Comparison of ENCODE assay signal across 1 cellular context in the genomic region with DNA sequence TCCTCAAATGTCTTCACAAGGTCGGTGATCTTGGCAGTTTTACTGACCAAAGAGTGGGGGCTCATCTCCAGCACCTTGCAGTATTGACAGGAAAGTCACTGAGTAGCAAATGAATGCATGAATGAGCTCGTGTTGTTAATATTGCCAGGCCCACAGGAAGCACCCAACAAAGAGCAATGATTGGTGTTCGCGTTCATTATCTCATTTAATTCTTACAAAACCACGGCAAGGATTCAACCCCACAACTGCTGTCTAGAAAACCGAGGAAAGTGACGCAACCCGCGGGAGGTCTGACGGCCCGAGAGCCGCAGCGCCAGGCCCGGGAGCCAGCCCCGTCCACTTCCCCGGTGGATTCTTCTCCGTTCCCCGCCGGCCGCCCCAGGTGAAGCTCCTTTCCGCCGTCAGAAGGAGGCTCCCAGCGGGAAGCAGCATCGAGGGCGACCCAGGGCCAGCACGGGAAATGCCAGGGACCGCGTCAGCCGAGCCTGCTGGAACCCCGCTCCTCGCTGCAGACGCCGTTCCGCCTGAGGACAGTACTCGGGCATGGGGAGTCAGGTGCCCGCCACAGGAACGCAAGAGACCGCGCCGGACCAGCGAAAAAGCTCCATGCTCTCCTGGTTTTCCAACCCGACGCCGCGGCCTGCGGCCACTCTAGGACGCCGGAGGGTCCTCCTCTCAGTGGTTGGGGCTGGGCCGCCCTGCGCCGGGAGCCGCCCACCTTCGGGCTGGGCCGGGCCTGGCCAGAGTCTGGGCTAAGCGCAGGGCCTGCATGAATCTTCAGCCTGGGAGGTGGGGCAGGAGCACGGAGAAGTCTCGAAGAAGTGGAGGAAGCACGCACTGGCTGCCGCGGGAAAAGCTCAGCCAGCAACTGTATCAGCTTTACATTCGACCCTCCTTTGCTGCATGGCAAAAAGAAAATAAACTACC.
TF ChIP-seq lines count a peak whose summit lies in the region.

No MANE protein-coding gene starts in this region.

TF ChIP-seq in GM23338, 12 proteins besides CTCF, POLR2A, EP300 and RAD21 (continued from another document):
- TF ChIP-seq, protein P1, sequence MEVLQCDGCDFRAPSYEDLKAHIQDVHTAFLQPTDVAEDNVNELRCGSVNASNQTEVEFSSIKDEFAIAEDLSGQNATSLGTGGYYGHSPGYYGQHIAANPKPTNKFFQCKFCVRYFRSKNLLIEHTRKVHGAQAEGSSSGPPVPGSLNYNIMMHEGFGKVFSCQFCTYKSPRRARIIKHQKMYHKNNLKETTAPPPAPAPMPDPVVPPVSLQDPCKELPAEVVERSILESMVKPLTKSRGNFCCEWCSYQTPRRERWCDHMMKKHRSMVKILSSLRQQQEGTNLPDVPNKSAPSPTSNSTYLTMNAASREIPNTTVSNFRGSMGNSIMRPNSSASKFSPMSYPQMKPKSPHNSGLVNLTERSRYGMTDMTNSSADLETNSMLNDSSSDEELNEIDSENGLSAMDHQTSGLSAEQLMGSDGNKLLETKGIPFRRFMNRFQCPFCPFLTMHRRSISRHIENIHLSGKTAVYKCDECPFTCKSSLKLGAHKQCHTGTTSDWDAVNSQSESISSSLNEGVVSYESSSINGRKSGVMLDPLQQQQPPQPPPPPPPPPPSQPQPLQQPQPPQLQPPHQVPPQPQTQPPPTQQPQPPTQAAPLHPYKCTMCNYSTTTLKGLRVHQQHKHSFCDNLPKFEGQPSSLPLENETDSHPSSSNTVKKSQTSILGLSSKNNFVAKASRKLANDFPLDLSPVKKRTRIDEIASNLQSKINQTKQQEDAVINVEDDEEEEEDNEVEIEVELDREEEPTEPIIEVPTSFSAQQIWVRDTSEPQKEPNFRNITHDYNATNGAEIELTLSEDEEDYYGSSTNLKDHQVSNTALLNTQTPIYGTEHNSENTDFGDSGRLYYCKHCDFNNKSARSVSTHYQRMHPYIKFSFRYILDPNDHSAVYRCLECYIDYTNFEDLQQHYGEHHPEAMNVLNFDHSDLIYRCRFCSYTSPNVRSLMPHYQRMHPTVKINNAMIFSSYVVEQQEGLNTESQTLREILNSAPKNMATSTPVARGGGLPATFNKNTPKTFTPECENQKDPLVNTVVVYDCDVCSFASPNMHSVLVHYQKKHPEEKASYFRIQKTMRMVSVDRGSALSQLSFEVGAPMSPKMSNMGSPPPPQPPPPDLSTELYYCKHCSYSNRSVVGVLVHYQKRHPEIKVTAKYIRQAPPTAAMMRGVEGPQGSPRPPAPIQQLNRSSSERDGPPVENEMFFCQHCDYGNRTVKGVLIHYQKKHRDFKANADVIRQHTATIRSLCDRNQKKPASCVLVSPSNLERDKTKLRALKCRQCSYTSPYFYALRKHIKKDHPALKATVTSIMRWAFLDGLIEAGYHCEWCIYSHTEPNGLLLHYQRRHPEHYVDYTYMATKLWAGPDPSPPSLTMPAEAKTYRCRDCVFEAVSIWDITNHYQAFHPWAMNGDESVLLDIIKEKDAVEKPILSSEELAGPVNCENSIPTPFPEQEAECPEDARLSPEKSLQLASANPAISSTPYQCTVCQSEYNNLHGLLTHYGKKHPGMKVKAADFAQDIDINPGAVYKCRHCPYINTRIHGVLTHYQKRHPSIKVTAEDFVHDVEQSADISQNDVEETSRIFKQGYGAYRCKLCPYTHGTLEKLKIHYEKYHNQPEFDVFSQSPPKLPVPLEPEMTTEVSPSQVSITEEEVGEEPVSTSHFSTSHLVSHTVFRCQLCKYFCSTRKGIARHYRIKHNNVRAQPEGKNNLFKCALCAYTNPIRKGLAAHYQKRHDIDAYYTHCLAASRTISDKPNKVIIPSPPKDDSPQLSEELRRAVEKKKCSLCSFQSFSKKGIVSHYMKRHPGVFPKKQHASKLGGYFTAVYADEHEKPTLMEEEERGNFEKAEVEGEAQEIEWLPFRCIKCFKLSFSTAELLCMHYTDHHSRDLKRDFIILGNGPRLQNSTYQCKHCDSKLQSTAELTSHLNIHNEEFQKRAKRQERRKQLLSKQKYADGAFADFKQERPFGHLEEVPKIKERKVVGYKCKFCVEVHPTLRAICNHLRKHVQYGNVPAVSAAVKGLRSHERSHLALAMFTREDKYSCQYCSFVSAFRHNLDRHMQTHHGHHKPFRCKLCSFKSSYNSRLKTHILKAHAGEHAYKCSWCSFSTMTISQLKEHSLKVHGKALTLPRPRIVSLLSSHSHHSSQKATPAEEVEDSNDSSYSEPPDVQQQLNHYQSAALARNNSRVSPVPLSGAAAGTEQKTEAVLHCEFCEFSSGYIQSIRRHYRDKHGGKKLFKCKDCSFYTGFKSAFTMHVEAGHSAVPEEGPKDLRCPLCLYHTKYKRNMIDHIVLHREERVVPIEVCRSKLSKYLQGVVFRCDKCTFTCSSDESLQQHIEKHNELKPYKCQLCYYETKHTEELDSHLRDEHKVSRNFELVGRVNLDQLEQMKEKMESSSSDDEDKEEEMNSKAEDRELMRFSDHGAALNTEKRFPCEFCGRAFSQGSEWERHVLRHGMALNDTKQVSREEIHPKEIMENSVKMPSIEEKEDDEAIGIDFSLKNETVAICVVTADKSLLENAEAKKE (CRISPR knock-in tag; IDR thresholded peaks at IDR 0.05): peak; percentile 18; the same call in 1 of the 2 replicates
- TF ChIP-seq CREB1 (CRISPR knock-in tag; IDR thresholded peaks at IDR 0.05; ENCODE audit: low read depth) (0 out of 2 replicates have a peak, but pooled peaks have one; percentile 16), NANOG (IDR thresholded peaks at IDR 0.05; ENCODE audit: borderline replicate concordance) (no peak), POLR2AphosphoS5 (IDR thresholded peaks at IDR 0.05; ENCODE audit: low read depth) (peak; percentile 89), EZH2phosphoT487 (IDR thresholded peaks at IDR 0.05; ENCODE audit: unreplicated experiment) (no peak)
